9 cellular contexts compared by ENCODE assay signal in the genomic region with DNA sequence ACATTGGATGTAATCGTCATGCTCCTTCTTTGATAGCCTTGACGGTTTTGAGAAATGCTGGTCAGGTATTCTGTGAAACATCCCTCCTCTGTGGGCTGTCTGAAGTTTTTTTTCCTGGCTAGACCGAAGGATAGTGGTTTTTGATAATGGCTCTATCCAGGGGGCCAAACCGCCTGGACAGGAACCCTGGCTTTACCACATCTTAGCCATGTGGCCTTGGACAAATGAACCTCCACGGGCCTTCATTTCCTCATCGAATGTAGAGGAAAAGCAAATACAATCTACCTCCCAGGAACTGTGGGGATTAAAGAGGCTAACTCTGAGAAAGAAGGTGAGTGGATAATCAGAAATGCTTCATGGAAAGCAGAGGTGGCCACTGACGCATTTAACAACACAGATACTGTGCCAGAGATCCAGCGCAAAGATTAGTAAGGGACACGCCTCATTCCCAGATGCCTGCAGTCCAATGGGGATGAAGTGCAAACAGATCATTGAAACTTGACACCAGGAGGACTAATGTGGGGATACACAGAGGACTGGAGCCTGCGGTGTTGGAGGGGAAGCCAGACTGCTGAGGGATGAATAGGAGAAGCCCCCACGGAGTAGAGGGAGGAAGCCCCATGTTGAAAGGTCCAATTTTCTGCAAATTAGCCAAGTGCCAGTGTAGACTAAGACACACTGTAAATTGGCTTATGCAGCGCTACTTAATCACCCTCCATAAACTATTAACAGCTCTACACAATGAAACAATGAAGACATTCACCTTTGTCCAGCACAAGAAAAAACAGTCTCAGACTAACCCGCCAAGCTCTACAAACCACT. TPM values are rescaled to one million over a fixed set of nuclear protein-coding genes. Genes with fewer than 3 reads are reported as not detected.
A peak's percentile ranks its signal among the peaks of the same experiment; 100 is the strongest.
DNase-seq lines count a peak whose midpoint lies in the region; ATAC-seq, FAIRE-seq and TF ChIP-seq lines count a peak whose summit lies in the region.
"Had no signal": no experiment of that assay in that cellular context is flagged by ENCODE, and none has a peak within 500 bp of the region (broad histone marks: within the 10 kb centered on the region; RNA-seq: fewer than 3 reads in every experiment).

No MANE protein-coding gene starts in this region.

- no peaks in the 10 kb centered on the region for H3K9me3 Mint-ChIP-seq in WTC11

- no peaks in the 10 kb centered on the region for H3K79me2 ChIP-seq in HepG2 (ENCODE audit: insufficient read depth, low read length)

- H3K27ac ChIP-seq in C4-2B (peak overlapping the region; percentile 57), HepG2 (ENCODE audit: extremely low read length, insufficient read depth, low read length) (no peak overlapping the region)

- ATAC-seq in WTC11 (peak; percentile 67), HepG2 (peak; percentile 99), HG03045 (IDR thresholded peaks at IDR 0.05; ENCODE audit: unreplicated experiment) (no peak), GM21381 (IDR thresholded peaks at IDR 0.05; ENCODE audit: unreplicated experiment) (no peak)

- H3K4me3 ChIP-seq in MG63 (no peak overlapping the region), HepG2 (replicated peaks in 1 of 3; ENCODE audit: insufficient read depth in 1 of 3, low read depth in 2 of 3, low read length in 3 of 3) (no peak overlapping the region)

- peaks cover 40% of the 10 kb centered on the region for H3K36me3 ChIP-seq in MG63
- no peaks in the 10 kb centered on the region for H3K36me3 ChIP-seq in HepG2 (replicated peaks in 1 of 2; ENCODE audit: control insufficient read depth in 1 of 2, insufficient read depth in 2 of 2, low read length in 2 of 2)

- H3K4me1 Mint-ChIP-seq in WTC11 = peaks cover 77% of the 10 kb centered on the region
- H3K4me1 Mint-ChIP-seq: central memory CD8-positive, alpha-beta T cell had no signal

- in situ Hi-C loops in HepG2 (cut with HindIII; ENCODE audit: extremely low pct_ligation_motif_present, low pct_unique_long_range_greater_than_20kb) = no loop called here

- POLR2A ChIA-PET in WTC11 (lab: Charles Lee) (interaction anchor here (0.6 kb wide), 1 partner anchor 1603 kb away, joined by 3 read pairs; no protein-coding TSS in a partner anchor), HepG2 (lab: Yijun Ruan, JAX) (no interaction called here)

- H3K9me3 ChIP-seq in MG63 (no peaks in the 10 kb centered on the region), HepG2 (ENCODE audit: low read length) (no peaks in the 10 kb centered on the region)

- no peaks in the 10 kb centered on the region for H3K36me3 Mint-ChIP-seq in WTC11

- H3K4me1 ChIP-seq in HepG2 (ENCODE audit: insufficient read depth, low read length) = peaks cover 20% of the 10 kb centered on the region

- intact Hi-C loops in HepG2 (cut with micrococcal nuclease; ENCODE audit: unreplicated experiment) = loop anchor here (2.0 kb wide), 1 partner anchor 14 kb away; no protein-coding TSS in a partner anchor

- H4K20me1 ChIP-seq in HepG2 (ENCODE audit: insufficient read depth, low read length) = peaks cover 3% of the 10 kb centered on the region; the same call in 1 of the 2 replicates

- TF ChIP-seq RAD21 in HepG2 (CRISPR knock-in tag; IDR thresholded peaks at IDR 0.05) = no peak

- H3K4me3 Mint-ChIP-seq in WTC11 = no peak overlapping the region
- H3K4me3 Mint-ChIP-seq: central memory CD8-positive, alpha-beta T cell had no signal

- DNase-seq in MG63 (peak; percentile 85), WTC11 (ENCODE audit: low spot score) (no peak), HepG2 (ENCODE audit: low spot score) (peak; percentile 75), inferior parietal cortex (ENCODE audit: extremely low spot score) (no peak), GM10266 (ENCODE audit: extremely low spot score) (no peak)

- TF ChIP-seq POLR2A in HepG2 (IDR thresholded peaks at IDR 0.05; ENCODE audit: insufficient read depth in 1 of 2, low read depth in 2 of 2, low read length in 2 of 2) = no peak

- WGBS in HepG2 (ENCODE audit: low lambda C conversion rate) = 8% methylated on average over 13 of the region's 13 CpGs

- peak overlapping the region; percentile 54 for H3K4me2 ChIP-seq in HepG2 (ENCODE audit: low read depth, low read length)

- FAIRE-seq in HepG2 (lab: Jason Lieb, UNC) = peak; percentile 73

- H3K27ac Mint-ChIP-seq in WTC11 = peak overlapping the region; percentile 76

- no peak for TF ChIP-seq CTCF in C4-2B (conservative IDR thresholded peaks at IDR 0.05)
- no peak for TF ChIP-seq CTCF in WTC11 (IDR thresholded peaks at IDR 0.05)
- TF ChIP-seq CTCF in HepG2 (CRISPR knock-in tag; IDR thresholded peaks at IDR 0.05) = no peak
- TF ChIP-seq CTCF in GM10266 (IDR thresholded peaks at IDR 0.05; ENCODE audit: control insufficient read depth, insufficient read depth, low read depth, missing control alignments) = no peak

- no peaks in the 10 kb centered on the region for H3K27me3 Mint-ChIP-seq in WTC11 (ENCODE audit: low read depth)
- H3K27me3 Mint-ChIP-seq: central memory CD8-positive, alpha-beta T cell had no signal

- CTCF ChIA-PET in WTC11 (lab: Charles Lee) = interaction anchor here (1.0 kb wide), 1 partner anchor 28 kb away, joined by 3 read pairs; no protein-coding TSS in a partner anchor
- CTCF ChIA-PET in HepG2 (lab: Yijun Ruan, JAX; ENCODE audit: low intra/inter-chr PET ratio, low total read pairs) = no interaction called here

- TF ChIP-seq EP300 in HepG2 (IDR thresholded peaks at IDR 0.05; ENCODE audit: low read depth in 2 of 2, low read length in 2 of 2) (no peak), HepG2 (CRISPR knock-in tag; IDR thresholded peaks at IDR 0.05; ENCODE audit: borderline replicate concordance) (no peak)

- no peak overlapping the region for H3K9ac ChIP-seq in HepG2 (ENCODE audit: insufficient read depth, low read depth, low read length)

- no peak overlapping the region for H2AFZ ChIP-seq in HepG2 (ENCODE audit: low read length)

- H3K27me3 ChIP-seq in MG63 (no peaks in the 10 kb centered on the region), HepG2 (ENCODE audit: control insufficient read depth in 1 of 2, insufficient read depth in 2 of 2, low read length in 2 of 2) (peaks cover 0 to 5% of the 10 kb centered on the region in 2 experiments; a peak in 1 of 5 replicates)

- no TSS peak for BruUV-seq in HepG2 (replicated peaks; lab: Mats Ljungman, UMichigan)

TF ChIP-seq in WTC11, 78 proteins besides CTCF, POLR2A, EP300 and RAD21 (continues in another document):
- TF ChIP-seq, protein P1, sequence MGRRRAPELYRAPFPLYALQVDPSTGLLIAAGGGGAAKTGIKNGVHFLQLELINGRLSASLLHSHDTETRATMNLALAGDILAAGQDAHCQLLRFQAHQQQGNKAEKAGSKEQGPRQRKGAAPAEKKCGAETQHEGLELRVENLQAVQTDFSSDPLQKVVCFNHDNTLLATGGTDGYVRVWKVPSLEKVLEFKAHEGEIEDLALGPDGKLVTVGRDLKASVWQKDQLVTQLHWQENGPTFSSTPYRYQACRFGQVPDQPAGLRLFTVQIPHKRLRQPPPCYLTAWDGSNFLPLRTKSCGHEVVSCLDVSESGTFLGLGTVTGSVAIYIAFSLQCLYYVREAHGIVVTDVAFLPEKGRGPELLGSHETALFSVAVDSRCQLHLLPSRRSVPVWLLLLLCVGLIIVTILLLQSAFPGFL (CRISPR knock-in tag; IDR thresholded peaks at IDR 0.05; ENCODE audit: borderline replicate concordance) = no peak
- TF ChIP-seq ETV6 (CRISPR knock-in tag; IDR thresholded peaks at IDR 0.05) = no peak

TF ChIP-seq in HepG2, 621 proteins besides CTCF, POLR2A, EP300 and RAD21 (continues in another document):
- peak; percentile 22; the same call in 1 of the 2 replicates for TF ChIP-seq GATAD2A (CRISPR knock-in tag; IDR thresholded peaks at IDR 0.05)
- TF ChIP-seq ZNF607 (CRISPR knock-in tag; IDR thresholded peaks at IDR 0.05; ENCODE audit: borderline replicate concordance) = 0 out of 2 replicates have a peak, but pooled peaks have one; percentile 24
- TF ChIP-seq SOX13 (IDR thresholded peaks at IDR 0.05) = 0 out of 2 replicates have a peak, but pooled peaks have one; percentile 14
- peak in 1 of 2 experiments; percentile 59; a peak in 1 of 4 replicates for TF ChIP-seq SOX13 (CRISPR knock-in tag; conservative IDR thresholded peaks at IDR 0.05 in 1 of 2, IDR thresholded peaks at IDR 0.05 in 1 of 2)
- TF ChIP-seq KMT2B (CRISPR knock-in tag; IDR thresholded peaks at IDR 0.05) = no peak
- TF ChIP-seq, protein P2, sequence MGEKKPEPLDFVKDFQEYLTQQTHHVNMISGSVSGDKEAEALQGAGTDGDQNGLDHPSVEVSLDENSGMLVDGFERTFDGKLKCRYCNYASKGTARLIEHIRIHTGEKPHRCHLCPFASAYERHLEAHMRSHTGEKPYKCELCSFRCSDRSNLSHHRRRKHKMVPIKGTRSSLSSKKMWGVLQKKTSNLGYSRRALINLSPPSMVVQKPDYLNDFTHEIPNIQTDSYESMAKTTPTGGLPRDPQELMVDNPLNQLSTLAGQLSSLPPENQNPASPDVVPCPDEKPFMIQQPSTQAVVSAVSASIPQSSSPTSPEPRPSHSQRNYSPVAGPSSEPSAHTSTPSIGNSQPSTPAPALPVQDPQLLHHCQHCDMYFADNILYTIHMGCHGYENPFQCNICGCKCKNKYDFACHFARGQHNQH (CRISPR knock-in tag; IDR thresholded peaks at IDR 0.05) = 0 out of 2 replicates have a peak, but pooled peaks have one; percentile 29

RNA-seq across cellular contexts. Expression of a gene that starts 41.6 kb away (rescaled TPM):
- 55.0 and 62.0 TPM in 2 replicates for total RNA-seq in MG63 (2014; rRNA removed; shearing (Covaris generic); ENCODE audit: low replicate concordance)
- total RNA-seq in WTC11 (2021) (89.8 to 90.8 TPM (median 90.7 TPM) in 3 replicates), HepG2 (2016; rRNA removed; fragmentation: Illumina TruSeq; extraction: Trizol) (14.0 and 14.8 TPM in 2 replicates)
- total RNA-seq in HepG2 (2016; cell fraction: cytosol; rRNA removed; fragmentation: Illumina TruSeq; extraction: Trizol; ENCODE audit: low read depth) = 0.71 and 1.1 TPM in 2 replicates
- total RNA-seq in HepG2 (2016; cell fraction: insoluble cytoplasmic fraction; rRNA removed; fragmentation: Illumina TruSeq; extraction: Trizol) = 12.7 and 14.5 TPM in 2 replicates
- 2.1 and 2.5 TPM in 2 replicates for total RNA-seq in HepG2 (2016; cell fraction: membrane; rRNA removed; fragmentation: Illumina TruSeq; extraction: Trizol)
- 13.7 and 14.0 TPM in 2 replicates for total RNA-seq in HepG2 (2016; cell fraction: nucleus; rRNA removed; fragmentation: Illumina TruSeq; extraction: Trizol)
- polyA plus RNA-seq in HepG2 (2011; rRNA removed) = 4.5 and 6.2 TPM in 2 replicates
- 4.8 and 5.4 TPM in 2 replicates for polyA plus RNA-seq in HepG2 (2011; cell fraction: cytosol; rRNA removed)
- polyA plus RNA-seq in HepG2 (2011; cell fraction: nucleus; rRNA removed) = 9.9 and 11.4 TPM in 2 replicates
- polyA plus RNA-seq in HepG2 (2012) = 16.8 and 17.6 TPM in 2 replicates
- 0.22 and 0.27 TPM in 2 replicates for polyA plus RNA-seq in HepG2 (2016; cell fraction: cytosol; fragmentation: Illumina TruSeq; extraction: Trizol; ENCODE audit: low read depth)
- 8.5 and 10.2 TPM in 2 replicates for polyA plus RNA-seq in HepG2 (2016; cell fraction: insoluble cytoplasmic fraction; fragmentation: Illumina TruSeq; extraction: Trizol; ENCODE audit: low read depth)
- polyA plus RNA-seq in HepG2 (2016; cell fraction: membrane; fragmentation: Illumina TruSeq; extraction: Trizol; ENCODE audit: low read depth) = 0.73 and 0.76 TPM in 2 replicates
- 10.0 and 10.4 TPM in 2 replicates for polyA plus RNA-seq in HepG2 (2016; cell fraction: nucleus; fragmentation: Illumina TruSeq; extraction: Trizol; ENCODE audit: insufficient read depth, low read depth)
- polyA minus RNA-seq in HepG2 (2011; rRNA and poly(A)+ RNA removed; ENCODE audit: low replicate concordance) = 16.0 and 20.3 TPM in 2 replicates
- 9.8 and 12.3 TPM in 2 replicates for polyA minus RNA-seq in HepG2 (2011; cell fraction: cytosol; rRNA and poly(A)+ RNA removed)
- 23.9 and 27.7 TPM in 2 replicates for polyA minus RNA-seq in HepG2 (2011; cell fraction: nucleus; rRNA and poly(A)+ RNA removed)

Comparison
In these comparisons a context has a peak if more than half of its experiments do, and no peak if none do; other contexts are left out.
1. DNase-seq: peak in MG63 (single experiment) and HepG2 (single experiment); none in WTC11 (single experiment), inferior parietal cortex (single experiment) and GM10266 (single experiment).
2. ATAC-seq: peak in WTC11 (single experiment) and HepG2 (single experiment); none in HG03045 (single experiment) and GM21381 (single experiment).